13 cellular contexts compared by ENCODE assay signal in the genomic region with DNA sequence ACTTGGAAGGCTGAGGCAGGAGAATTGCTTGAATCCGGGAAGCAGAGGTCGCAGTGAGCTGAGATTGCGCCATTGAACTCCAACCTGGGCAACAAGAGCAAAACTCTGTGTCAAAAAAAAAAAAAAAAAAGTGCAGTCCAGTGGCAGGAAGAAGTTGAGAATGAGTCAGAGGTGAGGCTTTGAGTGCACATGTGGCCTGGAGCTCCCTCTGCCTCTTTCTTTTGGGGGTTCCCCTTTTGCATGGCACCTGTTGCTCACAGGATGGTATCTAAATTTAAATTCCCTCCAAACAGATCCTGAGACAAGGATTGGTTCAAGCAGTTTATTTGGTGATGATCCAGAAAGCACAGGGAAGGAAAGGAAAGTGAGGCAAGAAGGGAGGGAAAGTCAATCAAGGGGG.
DNase-seq lines count a peak whose midpoint lies in the region; ATAC-seq and TF ChIP-seq lines count a peak whose summit lies in the region.
"Had no signal": no experiment of that assay in that cellular context is flagged by ENCODE, and none has a peak within 500 bp of the region (broad histone marks: within the 10 kb centered on the region; RNA-seq: fewer than 3 reads in every experiment).

No MANE protein-coding gene starts in this region.

- no peak overlapping the region for H3K27ac Mint-ChIP-seq in WTC11
- H3K27ac Mint-ChIP-seq: activated naive CD8-positive, alpha-beta T cell; CD4-positive, alpha-beta memory T cell had no signal

- H3K36me3 Mint-ChIP-seq in WTC11, result peaks cover 14% of the 10 kb centered on the region

- no peaks in the 10 kb centered on the region for H3K27me3 ChIP-seq in gastroesophageal sphincter
- H3K27me3 ChIP-seq: esophagus squamous epithelium had no signal

- WGBS in gastroesophageal sphincter (ENCODE audit: low coverage in 1 of 2), 2 donors, result 84% methylated on average over 3 of the region's 3 CpGs; no CpG with 5 or more reads in 1 of the 2 donors

- H3K4me3 ChIP-seq in gastroesophageal sphincter, result no peak overlapping the region
- H3K4me3 ChIP-seq: esophagus squamous epithelium had no signal

- DNase-seq in AG20443 (ENCODE audit: low spot score) (peak; percentile 64), WTC11 (ENCODE audit: low spot score) (no peak), NCI-H1092 (lab: John Stamatoyannopoulos, UW) (no peak), NCI-H146 treated with DMSO at 0.1 percent for 48 hours (lab: John Stamatoyannopoulos, UW; ENCODE audit: unreplicated experiment) (no peak), DMS79 treated with DMSO at 0.1 percent for 48 hours (lab: John Stamatoyannopoulos, UW) (no peak)
- DNase-seq: CD4-positive, alpha-beta memory T cell; esophagus squamous epithelium; mesendoderm; NCI-H526 treated with DMSO at 0.1 percent for 48 hours had no signal

- H3K9me3 Mint-ChIP-seq in WTC11, result no peaks in the 10 kb centered on the region

- peaks cover 0 to 14% of the 10 kb centered on the region in 2 donors for H3K36me3 ChIP-seq in gastroesophageal sphincter

- peaks cover 18% of the 10 kb centered on the region for H3K4me1 Mint-ChIP-seq in WTC11
- H3K4me1 Mint-ChIP-seq: CD4-positive, alpha-beta memory T cell had no signal

- peaks cover 3% of the 10 kb centered on the region; the same call in 1 of the 2 replicates for H3K27me3 Mint-ChIP-seq in WTC11 (ENCODE audit: low read depth)
- H3K27me3 Mint-ChIP-seq: activated naive CD8-positive, alpha-beta T cell; CD4-positive, alpha-beta memory T cell had no signal

- H3K9me3 ChIP-seq in gastroesophageal sphincter, result no peaks in the 10 kb centered on the region
- H3K9me3 ChIP-seq: esophagus squamous epithelium had no signal

- POLR2A ChIA-PET in WTC11 (lab: Charles Lee), result interaction anchor here (0.6 kb wide), 1 partner anchor 166 kb away, joined by 5 read pairs; a partner anchor contains a TSS

- no peak overlapping the region for H3K4me3 Mint-ChIP-seq in WTC11
- H3K4me3 Mint-ChIP-seq: activated naive CD8-positive, alpha-beta T cell; CD4-positive, alpha-beta memory T cell had no signal

- H3K27ac ChIP-seq in gastroesophageal sphincter, result no peak overlapping the region
- H3K27ac ChIP-seq: esophagus squamous epithelium had no signal

- peaks cover 0 to 9% (median 0%) of the 10 kb centered on the region in 3 donors for H3K4me1 ChIP-seq in gastroesophageal sphincter
- H3K4me1 ChIP-seq: esophagus squamous epithelium had no signal

- TF ChIP-seq EP300 in gastroesophageal sphincter (IDR thresholded peaks at IDR 0.05), result no peak

- ATAC-seq in GM18909 (IDR thresholded peaks at IDR 0.05; ENCODE audit: poor library complexity, unreplicated experiment), result peak; percentile 47
- ATAC-seq in HG03103 (IDR thresholded peaks at IDR 0.05; ENCODE audit: low read depth, unreplicated experiment), result peak; percentile 57
- ATAC-seq in WTC11, result no peak
- no peak for ATAC-seq in gastroesophageal sphincter

- TF ChIP-seq CTCF in WTC11 (IDR thresholded peaks at IDR 0.05) (no peak), gastroesophageal sphincter (IDR thresholded peaks at IDR 0.05) (no peak)

- TF ChIP-seq POLR2A in gastroesophageal sphincter (IDR thresholded peaks at IDR 0.05), result no peak

- CTCF ChIA-PET in WTC11 (lab: Charles Lee), result interaction anchor here (0.6 to 3.7 kb wide), 7 partner anchors 8 to 179 kb away, joined by 4 to 17 read pairs (median 4); no protein-coding TSS in a partner anchor

TF ChIP-seq in WTC11, 78 proteins besides CTCF, POLR2A, EP300 and RAD21:
- TF ChIP-seq MXD4 (CRISPR knock-in tag; IDR thresholded peaks at IDR 0.05; ENCODE audit: borderline replicate concordance) (no peak), GABPB1 (CRISPR knock-in tag; IDR thresholded peaks at IDR 0.05) (0 out of 2 replicates have a peak, but pooled peaks have one; percentile 41)

Comparison
In these comparisons a context has a peak if more than half of its experiments do, and no peak if none do; other contexts are left out.
1. ATAC-seq: peak in GM18909 (single experiment) and HG03103 (single experiment); none in WTC11 (single experiment) and gastroesophageal sphincter (single experiment).